In genomic region chr3:137808015-137808414, GRCh38 we compare ENCODE assay signal across 29 cellular contexts. TPM values are rescaled to one million over a fixed set of nuclear protein-coding genes. Genes with fewer than 3 reads are reported as not detected.
"Had no signal": no experiment of that assay in that cellular context is flagged by ENCODE, and none has a peak within 500 bp of the region (broad histone marks: within the 10 kb centered on the region; RNA-seq: fewer than 3 reads in every experiment).

No MANE protein-coding gene starts in this region.

- H3K4me3 ChIP-seq: dorsolateral prefrontal cortex, heart left ventricle, left ventricle myocardium inferior, lower lobe of right lung, right atrium auricular region, sigmoid colon, skin epidermis, stomach, thoracic aorta, transverse colon had no signal

- H3K36me3 Mint-ChIP-seq: memory B cell had no signal

- H3K9me3 ChIP-seq: right atrium auricular region, thoracic aorta, transverse colon had no signal

- DNase-seq: cortex of kidney; dorsolateral prefrontal cortex; effector CD8-positive, alpha-beta T cell; heart left ventricle; hippocampal formation; left ventricle myocardium inferior; lower lobe of right lung; midbrain; naive B cell; posterior cingulate gyrus; sigmoid colon; stimulated activated naive CD4-positive, alpha-beta T cell; stomach; substantia nigra; transverse colon had no signal

- H3K9me3 Mint-ChIP-seq: nephron had no signal

- ATAC-seq: esophagus mucosa, heart left ventricle, lower lobe of right lung had no signal

- H3K4me1 Mint-ChIP-seq: memory B cell, naive B cell, nephron had no signal

- H3K4me1 ChIP-seq: heart left ventricle, left ventricle myocardium inferior, lower lobe of right lung, right atrium auricular region, sigmoid colon, stomach, transverse colon had no signal

- H3K36me3 ChIP-seq: heart left ventricle, left ventricle myocardium inferior, lower lobe of right lung, right atrium auricular region, sigmoid colon, stomach, thoracic aorta, transverse colon had no signal

- H3K27ac ChIP-seq: dorsolateral prefrontal cortex, heart left ventricle, left ventricle myocardium inferior, lower lobe of right lung, right atrium auricular region, sigmoid colon, skin epidermis, stomach, thoracic aorta, transverse colon had no signal

- H3K27ac Mint-ChIP-seq: memory B cell, naive B cell, nephron had no signal

- H3K27me3 ChIP-seq: right atrium auricular region, sigmoid colon, transverse colon had no signal

- H3K4me3 Mint-ChIP-seq: memory B cell, nephron had no signal

RNA-seq across cellular contexts. Expression of gene SOX14, which starts 43.9 kb away (rescaled TPM):
- total RNA-seq: chondrocyte, dorsolateral prefrontal cortex, esophagus mucosa, fibroblast of lung, frontal cortex, glomerular endothelial cell, heart left ventricle, left ventricle myocardium inferior, lower lobe of right lung, osteocyte, pulmonary artery endothelial cell, right atrium auricular region, sigmoid colon, stomach, thoracic aorta, transverse colon, ureter had no signal
- polyA plus RNA-seq: fibroblast of lung, heart left ventricle, keratinocyte, sigmoid colon, stomach had no signal
